33 cellular contexts compared by ENCODE assay signal in the genomic region with DNA sequence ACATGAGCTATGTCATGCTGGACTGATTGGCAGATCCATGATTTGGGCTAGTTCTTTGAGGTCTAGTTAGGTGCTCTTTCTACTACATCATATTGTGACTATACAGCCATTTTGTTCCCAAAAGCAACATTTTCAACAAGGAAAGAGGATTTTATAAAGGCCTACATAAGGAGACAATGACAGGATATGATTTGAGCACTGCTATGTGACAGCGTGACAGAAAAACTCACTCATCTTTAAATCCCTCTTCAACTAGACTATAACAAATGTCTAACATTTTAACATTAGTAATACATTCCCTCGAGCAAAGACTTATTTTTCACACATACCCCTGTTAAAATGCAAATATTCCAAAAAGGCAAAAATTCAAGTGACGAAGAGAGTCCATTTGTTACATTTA.
"Had no signal": no experiment of that assay in that cellular context is flagged by ENCODE, and none has a peak within 500 bp of the region (broad histone marks: within the 10 kb centered on the region; RNA-seq: fewer than 3 reads in every experiment).

No MANE protein-coding gene starts in this region.

- DNase-seq: Karpas-422, Kasumi-1, MG63, MM.1S, MV-4-11, NCI-H1048, NCI-H1092, NCI-H1092 treated with DMSO at 0.1 percent for 48 hours, NCI-H1105, NCI-H1105 treated with DMSO at 0.1 percent for 48 hours, NCI-H1417 treated with DMSO at 0.1 percent for 48 hours, NCI-H1436, NCI-H1436 treated with DMSO at 0.1 percent for 48 hours, NCI-H146, NCI-H1694, NCI-H1694 treated with DMSO at 0.1 percent for 48 hours, NCI-H187, NCI-H187 treated with DMSO at 0.1 percent for 48 hours, NCI-H1930, NCI-H2029, NCI-H2029 treated with DMSO at 0.1 percent for 48 hours, NCI-H2081, NCI-H2081 treated with DMSO at 0.1 percent for 48 hours, NCI-H2107, NCI-H2171, NCI-H2171 treated with DMSO at 0.1 percent for 48 hours, NCI-H2227 treated with DMSO at 0.1 percent for 48 hours, NCI-H226, NCI-H345, NCI-H446, NCI-H446 treated with DMSO at 0.1 percent for 48 hours, NCI-H510A had no signal

- H3K4me2 ChIP-seq: KMS-11 had no signal

- H3K27me3 ChIP-seq: MG63 had no signal

- H3K9me3 ChIP-seq: MG63 had no signal

- H3K36me3 ChIP-seq: MG63 had no signal

- H3K9ac ChIP-seq: KMS-11 had no signal

- H3K27ac ChIP-seq: KMS-11 had no signal

- H3K4me3 ChIP-seq: MG63 had no signal
